Comparison of ENCODE assay signal across 21 cellular contexts in the genomic region with DNA sequence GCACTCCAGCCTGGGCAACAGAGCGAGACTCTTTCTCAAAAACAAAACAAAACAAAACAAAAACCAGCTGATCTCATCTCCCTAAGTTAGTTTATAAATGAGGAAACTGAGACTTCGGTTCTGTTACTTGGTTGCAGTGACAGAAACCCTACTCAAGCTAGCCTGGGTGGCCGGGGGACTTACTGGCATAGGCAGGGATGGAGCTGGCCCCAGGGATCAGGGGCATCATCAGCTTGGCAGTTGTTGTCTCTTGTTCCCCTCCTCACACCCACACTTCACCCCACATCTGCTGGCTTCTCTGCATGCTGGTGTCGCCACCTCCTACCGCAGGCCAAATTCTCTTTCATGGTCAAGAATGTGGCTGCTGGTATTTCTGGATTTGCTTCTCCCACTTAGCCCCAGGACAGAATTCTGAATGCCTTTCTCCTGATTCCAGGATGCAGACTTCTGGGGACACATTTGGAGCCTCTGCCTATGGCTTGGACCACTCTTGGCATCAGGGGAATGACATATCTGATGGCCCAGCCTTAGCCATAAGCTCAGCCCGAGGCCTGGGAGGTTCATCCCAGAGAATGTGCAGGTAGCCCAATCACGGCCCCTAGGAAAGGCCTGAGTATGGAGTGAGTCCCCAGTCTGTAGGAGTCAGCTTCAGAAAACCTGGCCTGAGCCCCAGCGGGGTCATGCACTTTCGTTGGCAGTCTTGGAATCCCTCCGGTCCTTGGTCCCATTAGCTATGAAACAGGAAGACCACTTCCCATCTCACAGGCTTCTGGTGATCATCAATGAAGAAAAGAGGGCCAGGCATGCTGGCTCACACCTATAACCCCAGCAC. TPM values are rescaled to one million over a fixed set of nuclear protein-coding genes. Genes with fewer than 3 reads are reported as not detected.
DNase-seq lines count a peak whose midpoint lies in the region; ATAC-seq and TF ChIP-seq lines count a peak whose summit lies in the region.
"Had no signal": no experiment of that assay in that cellular context is flagged by ENCODE, and none has a peak within 500 bp of the region (broad histone marks: within the 10 kb centered on the region; RNA-seq: fewer than 3 reads in every experiment).

No MANE protein-coding gene starts in this region.

- no peaks in the 10 kb centered on the region for H3K27me3 ChIP-seq in BLaER1 treated with 17β-estradiol and CSF1 and Interleukin-3, amounts not matched to agents 10 nM and 100 nM
- H3K27me3 ChIP-seq in mesenchymal stem cell (ENCODE audit: control insufficient read depth in 1 of 2, insufficient read depth in 1 of 2, low read length in 2 of 2): peaks cover 0 to 21% of the 10 kb centered on the region in 2 experiments
- peaks cover 16% of the 10 kb centered on the region for H3K27me3 ChIP-seq in osteoblast (ENCODE audit: insufficient read depth, low read length)
- H3K27me3 ChIP-seq: BE2C, brain microvascular endothelial cell had no signal

- H3K4me3 ChIP-seq in BLaER1 treated with 17β-estradiol and CSF1 and Interleukin-3, amounts not matched to agents 10 nM and 100 nM: no peak overlapping the region
- no peak overlapping the region for H3K4me3 ChIP-seq in mesenchymal stem cell (ENCODE audit: insufficient read depth in 1 of 2, low read depth in 1 of 2, low read length in 2 of 2)
- H3K4me3 ChIP-seq in osteoblast (ENCODE audit: insufficient read depth, low read length): no peak overlapping the region

- ATAC-seq in GM19351 (IDR thresholded peaks at IDR 0.05; ENCODE audit: unreplicated experiment) (peak; percentile 37), HG03025 (IDR thresholded peaks at IDR 0.05; ENCODE audit: low FRiP score, unreplicated experiment) (peak; percentile 37), left cardiac atrium (no peak)
- ATAC-seq: naive thymus-derived CD4-positive, alpha-beta T cell; Right ventricle myocardium inferior had no signal

- no peak overlapping the region for H3K9ac ChIP-seq in BLaER1 treated with 17β-estradiol and CSF1 and Interleukin-3, amounts not matched to agents 10 nM and 100 nM
- H3K9ac ChIP-seq in mesenchymal stem cell (ENCODE audit: low read length): no peak overlapping the region
- H3K9ac ChIP-seq: KMS-11, parathyroid adenoma had no signal

- no peak overlapping the region for H2BK12ac ChIP-seq in mesenchymal stem cell (ENCODE audit: low read length in 2 of 2)

- peak overlapping the region; percentile 55 for H2AK5ac ChIP-seq in mesenchymal stem cell (ENCODE audit: low read length, severe bottlenecking)

- peaks cover 9 to 16% (median 13%) of the 10 kb centered on the region in 10 experiments; a peak in 19 of 20 replicates for H3K4me1 ChIP-seq in BLaER1 treated with 17β-estradiol and CSF1 and Interleukin-3, amounts not matched to agents 10 nM and 100 nM
- H3K4me1 ChIP-seq in mesenchymal stem cell (ENCODE audit: control insufficient read depth, insufficient read depth, low read depth, low read length): peaks cover 21% of the 10 kb centered on the region
- H3K4me1 ChIP-seq in osteoblast (ENCODE audit: insufficient read depth, low read length): no peaks in the 10 kb centered on the region
- H3K4me1 ChIP-seq: BE2C had no signal

- H4K20me1 ChIP-seq in BLaER1 treated with 17β-estradiol and CSF1 and Interleukin-3, amounts not matched to agents 10 nM and 100 nM: no peaks in the 10 kb centered on the region
- H4K20me1 ChIP-seq in osteoblast (ENCODE audit: insufficient read depth, low read length): no peaks in the 10 kb centered on the region

- H2AFZ ChIP-seq in mesenchymal stem cell (ENCODE audit: low read depth, low read length) (no peak overlapping the region), osteoblast (ENCODE audit: low read length) (no peak overlapping the region)

- H4K8ac ChIP-seq in mesenchymal stem cell (ENCODE audit: low read length): no peak overlapping the region

- H3K14ac ChIP-seq in mesenchymal stem cell (ENCODE audit: low read length in 2 of 2): no peak overlapping the region

- H3K18ac ChIP-seq in mesenchymal stem cell (ENCODE audit: low read depth in 1 of 2, low read length in 2 of 2): no peak overlapping the region

- no peaks in the 10 kb centered on the region for H3K79me1 ChIP-seq in mesenchymal stem cell (replicated peaks; ENCODE audit: low read length, poor library complexity, severe bottlenecking)

- 89% methylated on average over 9 of the region's 10 CpGs for WGBS in mesenchymal stem cell

- no peak overlapping the region for H2BK120ac ChIP-seq in mesenchymal stem cell (ENCODE audit: low read depth, low read length)

- DNase-seq in mesenchymal stem cell (no peak), cardiac septum (ENCODE audit: low spot score) (no peak), osteoblast (ENCODE audit: insufficient read length, low spot score, missing footprints) (no peak), left cardiac atrium (no peak)
- DNase-seq in activated CD4-positive, alpha-beta T cell treated with anti-CD3 and anti-CD28 coated beads, Interleukin-2, amount 50 U/mL, for 1 hour: no peak
- DNase-seq: activated CD4-positive, alpha-beta T cell treated with anti-CD3 and anti-CD28 coated beads for 4 hours; BE2C; GF-D8; immature natural killer cell; naive thymus-derived CD4-positive, alpha-beta T cell; NCI-H1048; NCI-H2029 treated with DMSO at 0.1 percent for 48 hours; NCI-H446; stimulated activated CD4-positive, alpha-beta T cell treated with anti-CD3 and anti-CD28 coated beads, Interleukin-2, amount 100 ng/mL, for 48 hours had no signal

- no peak overlapping the region for H3K27ac ChIP-seq in BLaER1 treated with 17β-estradiol and CSF1 and Interleukin-3, amounts not matched to agents 10 nM and 100 nM
- no peak overlapping the region for H3K27ac ChIP-seq in mesenchymal stem cell (ENCODE audit: low read length, poor library complexity, severe bottlenecking)
- no peak overlapping the region for H3K27ac ChIP-seq in osteoblast (ENCODE audit: low read depth, low read length)
- H3K27ac ChIP-seq: brain microvascular endothelial cell, KMS-11, parathyroid adenoma had no signal

- intact Hi-C loops in cardiac septum (cut with DNase I): no loop called here
- intact Hi-C loops in left cardiac atrium (cut with DNase I): no loop called here

- H4K91ac ChIP-seq in mesenchymal stem cell (ENCODE audit: low read length): no peak overlapping the region

- TF ChIP-seq CTCF in osteoblast (IDR thresholded peaks at IDR 0.05; ENCODE audit: extremely low read depth, low read depth, low read length): no peak

- H3K9me3 ChIP-seq in BLaER1 treated with 17β-estradiol and CSF1 and Interleukin-3, amounts not matched to agents 10 nM and 100 nM (replicated peaks in 1 of 11): no peaks in the 10 kb centered on the region
- H3K9me3 ChIP-seq in mesenchymal stem cell (ENCODE audit: control insufficient read depth, low read length) (no peaks in the 10 kb centered on the region), osteoblast (ENCODE audit: low read depth, low read length) (no peaks in the 10 kb centered on the region)
- H3K9me3 ChIP-seq: BE2C had no signal

- no peak overlapping the region for H3K4ac ChIP-seq in mesenchymal stem cell (ENCODE audit: low read depth in 1 of 2, low read length in 2 of 2)

- H3K79me2 ChIP-seq in osteoblast (ENCODE audit: insufficient read depth, low read length): no peaks in the 10 kb centered on the region
- H3K79me2 ChIP-seq: parathyroid adenoma had no signal

- no peak overlapping the region for H2BK15ac ChIP-seq in mesenchymal stem cell (ENCODE audit: low read depth, poor library complexity, severe bottlenecking)

- H2BK5ac ChIP-seq in mesenchymal stem cell (ENCODE audit: low read depth, low read length, poor library complexity, severe bottlenecking): no peak overlapping the region

- H3K23ac ChIP-seq in mesenchymal stem cell (ENCODE audit: low read length in 2 of 2): no peak overlapping the region

- H3K36me3 ChIP-seq in BLaER1 treated with 17β-estradiol and CSF1 and Interleukin-3, amounts not matched to agents 10 nM and 100 nM: no peaks in the 10 kb centered on the region
- H3K36me3 ChIP-seq in mesenchymal stem cell (ENCODE audit: control insufficient read depth in 1 of 2, insufficient read depth in 2 of 2, low read depth in 1 of 2, low read length in 2 of 2) (no peaks in the 10 kb centered on the region), osteoblast (ENCODE audit: insufficient read depth, low read length) (no peaks in the 10 kb centered on the region)
- H3K36me3 ChIP-seq: BE2C, brain microvascular endothelial cell had no signal

- peak overlapping the region in 6 of 11 experiments; percentile 25 to 48 (median 34); a peak in 10 of 22 replicates for H3K4me2 ChIP-seq in BLaER1 treated with 17β-estradiol and CSF1 and Interleukin-3, amounts not matched to agents 10 nM and 100 nM
- H3K4me2 ChIP-seq in mesenchymal stem cell (ENCODE audit: low read length, poor library complexity, severe bottlenecking): no peak overlapping the region
- no peak overlapping the region for H3K4me2 ChIP-seq in osteoblast (ENCODE audit: insufficient read depth, low read length)
- H3K4me2 ChIP-seq: KMS-11 had no signal

RNA-seq across cellular contexts. Expression of gene CTBP2, which starts 41.6 kb away (rescaled TPM):
- polyA plus RNA-seq in mesenchymal stem cell (2013, experiment 1 of 2): 58.2 TPM
- polyA plus RNA-seq in mesenchymal stem cell (2013, experiment 2 of 2): 55.7 TPM
- 35.9 TPM for total RNA-seq in cardiac septum
- 65.1 and 65.9 TPM in 2 replicates for total RNA-seq in osteoblast
- total RNA-seq in left cardiac atrium: 10 to 100 TPM; 30.8 to 36.8 TPM

Comparison
In these comparisons a context has a peak if more than half of its experiments do, and no peak if none do; other contexts are left out.
1. H3K4me2 ChIP-seq: peak in BLaER1 treated with 17β-estradiol and CSF1 and Interleukin-3, amounts not matched to agents 10 nM and 100 nM (6 of 11); none in mesenchymal stem cell (single experiment) and osteoblast (single experiment).
2. ATAC-seq: peak in GM19351 (single experiment) and HG03025 (single experiment); none in left cardiac atrium (0 of 2).